In the genomic region with DNA sequence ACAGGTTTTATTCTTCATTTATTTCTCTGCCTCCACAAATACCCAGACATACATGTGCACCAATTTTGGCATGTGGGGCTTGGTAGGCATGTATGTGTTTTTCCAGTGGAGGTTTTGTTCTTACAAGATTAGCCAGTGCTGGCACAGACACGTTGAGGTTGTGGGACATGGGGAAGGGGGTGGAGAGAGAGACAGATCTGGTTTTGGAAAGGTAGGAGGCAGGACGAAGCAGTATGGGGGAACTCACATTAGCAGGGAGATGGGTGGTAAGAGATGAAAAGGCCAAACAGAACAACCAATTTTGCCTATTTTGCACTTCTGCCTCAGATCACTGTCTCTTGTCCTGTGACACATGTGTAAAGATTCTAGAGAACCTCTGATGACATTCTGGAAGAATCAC, we compare ENCODE assay signal across 38 cellular contexts.
"Had no signal": no experiment of that assay in that cellular context is flagged by ENCODE, and none has a peak within 500 bp of the region (broad histone marks: within the 10 kb centered on the region; RNA-seq: fewer than 3 reads in every experiment).

No MANE protein-coding gene starts in this region.

- H3K4me3 Mint-ChIP-seq: activated naive CD4-positive, alpha-beta T cell treated with anti-CD3 and anti-CD28 coated beads for 36 hours; activated naive CD4-positive, alpha-beta T cell treated with anti-CD3 and anti-CD28 coated beads, Interleukin-2, amount 10 ng/mL, durations not matched to agents 7 days and 5 days; activated naive CD4-positive, alpha-beta T cell treated with anti-CD3 and anti-CD28 coated beads, Interleukin-2, amount 50 U/mL, for 24 hours; activated naive CD8-positive, alpha-beta T cell; activated naive CD8-positive, alpha-beta T cell treated with anti-CD3 and anti-CD28 coated beads for 36 hours; activated naive CD8-positive, alpha-beta T cell treated with anti-CD3 and anti-CD28 coated beads, Interleukin-2, amount 10 ng/mL, durations not matched to agents 7 days and 5 days; activated naive CD8-positive, alpha-beta T cell treated with anti-CD3 and anti-CD28 coated beads, Interleukin-2, amount 50 U/mL, for 24 hours; activated T-cell treated with anti-CD3 and anti-CD28 coated beads, Interleukin-2, amount 50 U/mL, for 24 hours; activated T-cell treated with anti-CD3 and anti-CD28 coated beads, Interleukin-2, amount 50 U/mL, for 4 hours; activated T-cell treated with anti-CD3 and anti-CD28 coated beads, Interleukin-2, amount 50 U/mL, for 72 hours; activated T-helper 1 cell treated with anti-CD3 and anti-CD28 coated beads, Interleukin-12 subunit alpha, Interleukin-12 subunit beta, Interleukin-2, Interleukin-4 antibody, amounts not matched to agents 30 ng/mL and 10 ng/mL and 1 ng/mL, durations not matched to agents 14 hours and 24 hours and 36 hours; activated T-helper 17 cell treated with anti-CD3 and anti-CD28 coated beads, Interleukin-2, amount 50 U/mL, for 72 hours; brain; central memory CD8-positive, alpha-beta T cell had no signal

- H3K36me3 ChIP-seq: adrenal gland, ascending aorta, brain microvascular endothelial cell, breast epithelium, cardiac muscle cell had no signal

- DNase-seq: activated effector memory CD4-positive, alpha-beta T cell treated with anti-CD3 and anti-CD28 coated beads, Interleukin-2, amount 50 U/mL, for 16 hours; activated effector memory CD4-positive, alpha-beta T cell treated with Interleukin-2 at 50 U/mL for 16 hours; activated gamma-delta T cell; activated gamma-delta T cell treated with Interleukin-2 at 50 U/mL for 16 hours; activated naive CD4-positive, alpha-beta T cell; activated naive CD4-positive, alpha-beta T cell treated with anti-CD3 and anti-CD28 coated beads for 36 hours; activated naive CD4-positive, alpha-beta T cell treated with anti-CD3 and anti-CD28 coated beads, Interleukin-2, amount 10 ng/mL, durations not matched to agents 7 days and 5 days; activated naive CD4-positive, alpha-beta T cell treated with anti-CD3 and anti-CD28 coated beads, Interleukin-2, amount 50 U/mL, for 16 hours; activated naive CD4-positive, alpha-beta T cell treated with Interleukin-2 at 50 U/mL for 16 hours; activated naive CD8-positive, alpha-beta T cell treated with anti-CD3 and anti-CD28 coated beads for 36 hours; activated naive CD8-positive, alpha-beta T cell treated with anti-CD3 and anti-CD28 coated beads, Interleukin-2, amount 10 ng/mL, durations not matched to agents 7 days and 5 days; activated naive CD8-positive, alpha-beta T cell treated with anti-CD3 and anti-CD28 coated beads, Interleukin-2, amount 50 U/mL, for 24 hours; activated T-cell treated with anti-CD3 and anti-CD28 coated beads, Interleukin-2, amount 50 U/mL, for 1 hour; activated T-cell treated with anti-CD3 and anti-CD28 coated beads, Interleukin-2, amount 50 U/mL, for 24 hours; activated T-cell treated with anti-CD3 and anti-CD28 coated beads, Interleukin-2, amount 50 U/mL, for 4 hours; activated T-cell treated with anti-CD3 and anti-CD28 coated beads, Interleukin-2, amount 50 U/mL, for 48 hours; activated T-cell treated with anti-CD3 and anti-CD28 coated beads, Interleukin-2, amount 50 U/mL, for 72 hours; adrenal gland; amniotic stem cell; amygdala; anterior cingulate cortex; aorta; body of pancreas; brain microvascular endothelial cell; caudate nucleus; central memory CD4-positive, alpha-beta T cell; cerebellar nuclear complex had no signal

- H3K36me3 Mint-ChIP-seq: activated naive CD4-positive, alpha-beta T cell treated with anti-CD3 and anti-CD28 coated beads, Interleukin-2, amount 10 ng/mL, durations not matched to agents 7 days and 5 days; activated naive CD4-positive, alpha-beta T cell treated with anti-CD3 and anti-CD28 coated beads, Interleukin-2, amount 50 U/mL, for 24 hours; activated naive CD4-positive, alpha-beta T cell treated with anti-CD3 and anti-CD28 coated beads, Interleukin-2, amount 50 U/mL, for 72 hours; activated naive CD8-positive, alpha-beta T cell; activated naive CD8-positive, alpha-beta T cell treated with anti-CD3 and anti-CD28 coated beads for 36 hours; activated naive CD8-positive, alpha-beta T cell treated with anti-CD3 and anti-CD28 coated beads, Interleukin-2, amount 10 ng/mL, durations not matched to agents 7 days and 5 days had no signal

- H3K27me3 Mint-ChIP-seq: brain had no signal

- H3K27ac Mint-ChIP-seq: activated naive CD4-positive, alpha-beta T cell treated with anti-CD3 and anti-CD28 coated beads for 36 hours; activated naive CD4-positive, alpha-beta T cell treated with anti-CD3 and anti-CD28 coated beads, Interleukin-2, amount 10 ng/mL, durations not matched to agents 7 days and 5 days; activated naive CD4-positive, alpha-beta T cell treated with anti-CD3 and anti-CD28 coated beads, Interleukin-2, amount 50 U/mL, for 24 hours; activated naive CD4-positive, alpha-beta T cell treated with anti-CD3 and anti-CD28 coated beads, Interleukin-2, amount 50 U/mL, for 72 hours; activated naive CD8-positive, alpha-beta T cell; activated naive CD8-positive, alpha-beta T cell treated with anti-CD3 and anti-CD28 coated beads for 36 hours; activated naive CD8-positive, alpha-beta T cell treated with anti-CD3 and anti-CD28 coated beads, Interleukin-2, amount 10 ng/mL, durations not matched to agents 7 days and 5 days; activated naive CD8-positive, alpha-beta T cell treated with anti-CD3 and anti-CD28 coated beads, Interleukin-2, amount 50 U/mL, for 24 hours; activated T-cell treated with anti-CD3 and anti-CD28 coated beads, Interleukin-2, amount 50 U/mL, for 24 hours; activated T-cell treated with anti-CD3 and anti-CD28 coated beads, Interleukin-2, amount 50 U/mL, for 72 hours; activated T-helper 1 cell treated with anti-CD3 and anti-CD28 coated beads, Interleukin-12 subunit alpha, Interleukin-12 subunit beta, Interleukin-2, Interleukin-4 antibody, amounts not matched to agents 30 ng/mL and 10 ng/mL and 1 ng/mL, durations not matched to agents 14 hours and 24 hours and 36 hours; activated T-helper 17 cell treated with anti-CD3 and anti-CD28 coated beads, Interleukin-2, amount 50 U/mL, for 72 hours; activated T-helper 2 cell treated with anti-CD3 and anti-CD28 coated beads, Interferon-gamma antibody, Interleukin-2, Interleukin-4, amounts not matched to agents 10 μg/mL and 5 μg/mL and 100 μg/mL, durations not matched to agents 14 hours and 24 hours and 36 hours; brain had no signal

- H3K27ac ChIP-seq: adrenal gland, ascending aorta, body of pancreas, brain microvascular endothelial cell, breast epithelium, cardiac muscle cell had no signal

- H3K4me3 ChIP-seq: adrenal gland, ascending aorta, body of pancreas, breast epithelium, cardiac muscle cell had no signal

- H3K9me3 ChIP-seq: adrenal gland, body of pancreas, breast epithelium had no signal

- H3K4me1 ChIP-seq: adrenal gland, ascending aorta, body of pancreas, breast epithelium had no signal

- H3K27me3 ChIP-seq: adrenal gland, ascending aorta, body of pancreas, brain microvascular endothelial cell, breast epithelium, cardiac muscle cell had no signal

- H3K4me1 Mint-ChIP-seq: activated naive CD4-positive, alpha-beta T cell treated with anti-CD3 and anti-CD28 coated beads, Interleukin-2, amount 10 ng/mL, durations not matched to agents 7 days and 5 days; activated naive CD4-positive, alpha-beta T cell treated with anti-CD3 and anti-CD28 coated beads, Interleukin-2, amount 50 U/mL, for 24 hours; activated naive CD8-positive, alpha-beta T cell treated with anti-CD3 and anti-CD28 coated beads for 36 hours; activated naive CD8-positive, alpha-beta T cell treated with anti-CD3 and anti-CD28 coated beads, Interleukin-2, amount 10 ng/mL, durations not matched to agents 7 days and 5 days; activated naive CD8-positive, alpha-beta T cell treated with anti-CD3 and anti-CD28 coated beads, Interleukin-2, amount 50 U/mL, for 24 hours; activated T-helper 17 cell treated with anti-CD3 and anti-CD28 coated beads, Interleukin-2, amount 50 U/mL, for 72 hours; brain; central memory CD8-positive, alpha-beta T cell had no signal

- H3K9me3 Mint-ChIP-seq: activated naive CD4-positive, alpha-beta T cell treated with anti-CD3 and anti-CD28 coated beads for 36 hours; activated naive CD4-positive, alpha-beta T cell treated with anti-CD3 and anti-CD28 coated beads, Interleukin-2, amount 10 ng/mL, durations not matched to agents 7 days and 5 days; activated naive CD4-positive, alpha-beta T cell treated with anti-CD3 and anti-CD28 coated beads, Interleukin-2, amount 50 U/mL, for 24 hours; activated naive CD8-positive, alpha-beta T cell treated with anti-CD3 and anti-CD28 coated beads for 36 hours; activated naive CD8-positive, alpha-beta T cell treated with anti-CD3 and anti-CD28 coated beads, Interleukin-2, amount 10 ng/mL, durations not matched to agents 7 days and 5 days; activated naive CD8-positive, alpha-beta T cell treated with anti-CD3 and anti-CD28 coated beads, Interleukin-2, amount 50 U/mL, for 24 hours; activated T-cell treated with anti-CD3 and anti-CD28 coated beads, Interleukin-2, amount 50 U/mL, for 24 hours; activated T-cell treated with anti-CD3 and anti-CD28 coated beads, Interleukin-2, amount 50 U/mL, for 4 hours; activated T-helper 1 cell treated with anti-CD3 and anti-CD28 coated beads, Interleukin-12 subunit alpha, Interleukin-12 subunit beta, Interleukin-2, Interleukin-4 antibody, amounts not matched to agents 30 ng/mL and 10 ng/mL and 1 ng/mL, durations not matched to agents 14 hours and 24 hours and 36 hours; activated T-helper 17 cell treated with anti-CD3 and anti-CD28 coated beads, Interleukin-2, amount 50 U/mL, for 72 hours; activated T-helper 2 cell treated with anti-CD3 and anti-CD28 coated beads, Interferon-gamma antibody, Interleukin-2, Interleukin-4, amounts not matched to agents 10 μg/mL and 5 μg/mL and 100 μg/mL, durations not matched to agents 14 hours and 24 hours and 36 hours; brain; central memory CD8-positive, alpha-beta T cell had no signal

- ATAC-seq: activated naive CD4-positive, alpha-beta T cell treated with anti-CD3 and anti-CD28 coated beads, Interleukin-2, amount 50 U/mL, for 72 hours; activated naive CD8-positive, alpha-beta T cell treated with anti-CD3 and anti-CD28 coated beads, Interleukin-2, amount 50 U/mL, for 24 hours; activated T-cell treated with anti-CD3 and anti-CD28 coated beads, Interleukin-2, amount 50 U/mL, for 4 hours; activated T-cell treated with anti-CD3 and anti-CD28 coated beads, Interleukin-2, amount 50 U/mL, for 72 hours; activated T-helper 17 cell treated with anti-CD3 and anti-CD28 coated beads, Interleukin-2, amount 50 U/mL, for 72 hours; body of pancreas had no signal
